ENCODE assay signal across 1 cellular context in the genomic region with DNA sequence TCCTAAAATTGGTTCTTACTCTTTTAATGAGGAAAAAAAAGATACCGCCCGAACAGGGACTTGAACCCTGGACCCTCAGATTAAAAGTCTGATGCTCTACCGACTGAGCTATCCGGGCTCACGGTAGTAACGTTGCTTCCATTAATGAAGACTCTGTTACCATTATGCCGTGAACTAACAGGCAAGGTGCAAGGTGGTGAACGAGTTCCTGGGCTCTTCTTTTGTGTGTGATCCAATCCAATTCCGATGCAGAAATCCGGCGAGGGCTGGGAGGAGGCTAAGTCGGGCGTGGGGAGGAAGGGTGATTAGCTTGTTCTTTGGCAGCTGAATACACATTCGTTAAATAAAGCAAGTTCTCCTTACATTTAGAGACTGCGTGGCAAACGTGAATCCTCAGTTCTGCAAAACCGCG.
TF ChIP-seq lines count a peak whose summit lies in the region.

No MANE protein-coding gene starts in this region.

TF ChIP-seq in HepG2, 621 proteins besides CTCF, POLR2A, EP300 and RAD21 (continues in another document):
- TF ChIP-seq, protein P1, sequence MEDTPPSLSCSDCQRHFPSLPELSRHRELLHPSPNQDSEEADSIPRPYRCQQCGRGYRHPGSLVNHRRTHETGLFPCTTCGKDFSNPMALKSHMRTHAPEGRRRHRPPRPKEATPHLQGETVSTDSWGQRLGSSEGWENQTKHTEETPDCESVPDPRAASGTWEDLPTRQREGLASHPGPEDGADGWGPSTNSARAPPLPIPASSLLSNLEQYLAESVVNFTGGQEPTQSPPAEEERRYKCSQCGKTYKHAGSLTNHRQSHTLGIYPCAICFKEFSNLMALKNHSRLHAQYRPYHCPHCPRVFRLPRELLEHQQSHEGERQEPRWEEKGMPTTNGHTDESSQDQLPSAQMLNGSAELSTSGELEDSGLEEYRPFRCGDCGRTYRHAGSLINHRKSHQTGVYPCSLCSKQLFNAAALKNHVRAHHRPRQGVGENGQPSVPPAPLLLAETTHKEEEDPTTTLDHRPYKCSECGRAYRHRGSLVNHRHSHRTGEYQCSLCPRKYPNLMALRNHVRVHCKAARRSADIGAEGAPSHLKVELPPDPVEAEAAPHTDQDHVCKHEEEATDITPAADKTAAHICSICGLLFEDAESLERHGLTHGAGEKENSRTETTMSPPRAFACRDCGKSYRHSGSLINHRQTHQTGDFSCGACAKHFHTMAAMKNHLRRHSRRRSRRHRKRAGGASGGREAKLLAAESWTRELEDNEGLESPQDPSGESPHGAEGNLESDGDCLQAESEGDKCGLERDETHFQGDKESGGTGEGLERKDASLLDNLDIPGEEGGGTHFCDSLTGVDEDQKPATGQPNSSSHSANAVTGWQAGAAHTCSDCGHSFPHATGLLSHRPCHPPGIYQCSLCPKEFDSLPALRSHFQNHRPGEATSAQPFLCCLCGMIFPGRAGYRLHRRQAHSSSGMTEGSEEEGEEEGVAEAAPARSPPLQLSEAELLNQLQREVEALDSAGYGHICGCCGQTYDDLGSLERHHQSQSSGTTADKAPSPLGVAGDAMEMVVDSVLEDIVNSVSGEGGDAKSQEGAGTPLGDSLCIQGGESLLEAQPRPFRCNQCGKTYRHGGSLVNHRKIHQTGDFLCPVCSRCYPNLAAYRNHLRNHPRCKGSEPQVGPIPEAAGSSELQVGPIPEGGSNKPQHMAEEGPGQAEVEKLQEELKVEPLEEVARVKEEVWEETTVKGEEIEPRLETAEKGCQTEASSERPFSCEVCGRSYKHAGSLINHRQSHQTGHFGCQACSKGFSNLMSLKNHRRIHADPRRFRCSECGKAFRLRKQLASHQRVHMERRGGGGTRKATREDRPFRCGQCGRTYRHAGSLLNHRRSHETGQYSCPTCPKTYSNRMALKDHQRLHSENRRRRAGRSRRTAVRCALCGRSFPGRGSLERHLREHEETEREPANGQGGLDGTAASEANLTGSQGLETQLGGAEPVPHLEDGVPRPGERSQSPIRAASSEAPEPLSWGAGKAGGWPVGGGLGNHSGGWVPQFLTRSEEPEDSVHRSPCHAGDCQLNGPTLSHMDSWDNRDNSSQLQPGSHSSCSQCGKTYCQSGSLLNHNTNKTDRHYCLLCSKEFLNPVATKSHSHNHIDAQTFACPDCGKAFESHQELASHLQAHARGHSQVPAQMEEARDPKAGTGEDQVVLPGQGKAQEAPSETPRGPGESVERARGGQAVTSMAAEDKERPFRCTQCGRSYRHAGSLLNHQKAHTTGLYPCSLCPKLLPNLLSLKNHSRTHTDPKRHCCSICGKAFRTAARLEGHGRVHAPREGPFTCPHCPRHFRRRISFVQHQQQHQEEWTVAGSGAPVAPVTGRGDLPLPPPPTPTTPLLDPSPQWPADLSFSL (CRISPR knock-in tag; IDR thresholded peaks at IDR 0.05): no peak
- TF ChIP-seq FOXC1 (CRISPR knock-in tag; IDR thresholded peaks at IDR 0.05; ENCODE audit: borderline replicate concordance) (0 out of 2 replicates have a peak, but pooled peaks have one; percentile 55), IRF1 (CRISPR knock-in tag; IDR thresholded peaks at IDR 0.05; ENCODE audit: low read depth) (no peak), ZFP36L1 (CRISPR knock-in tag; IDR thresholded peaks at IDR 0.05) (no peak), IKZF1 (IDR thresholded peaks at IDR 0.05) (no peak), MED1 (CRISPR knock-in tag; IDR thresholded peaks at IDR 0.05) (peak; percentile 41; the same call in 1 of the 2 replicates), DNMT3B (CRISPR knock-in tag; conservative IDR thresholded peaks at IDR 0.05) (peak; percentile 44), ZNF234 (CRISPR knock-in tag; conservative IDR thresholded peaks at IDR 0.05) (no peak), ZBTB44 (CRISPR knock-in tag; IDR thresholded peaks at IDR 0.05) (no peak), KLF16 (CRISPR knock-in tag; IDR thresholded peaks at IDR 0.05) (peak in 1 of 2 experiments; percentile 73; a peak in 2 of 4 replicates), AKAP8 (CRISPR knock-in tag; IDR thresholded peaks at IDR 0.05) (no peak), ZBTB40 (IDR thresholded peaks at IDR 0.05) (no peak; the same call in 1 of the 2 replicates), ZBTB40 (CRISPR knock-in tag; IDR thresholded peaks at IDR 0.05) (peak; percentile 24; the same call in 1 of the 2 replicates), KDM4B (CRISPR knock-in tag; IDR thresholded peaks at IDR 0.05) (no peak), SP1 (IDR thresholded peaks at IDR 0.05) (no peak), SP1 (CRISPR knock-in tag; IDR thresholded peaks at IDR 0.05) (peak; percentile 42; the same call in 1 of the 2 replicates), MAFK (conservative IDR thresholded peaks at IDR 0.05 in 1 of 2, IDR thresholded peaks at IDR 0.05 in 1 of 2; ENCODE audit: low read length in 2 of 2) (no peak), ZNF264 (CRISPR knock-in tag; IDR thresholded peaks at IDR 0.05) (no peak), SIX1 (CRISPR knock-in tag; IDR thresholded peaks at IDR 0.05; ENCODE audit: borderline replicate concordance) (no peak), ZBTB7B (CRISPR knock-in tag; IDR thresholded peaks at IDR 0.05) (peak; percentile 46; the same call in 1 of the 2 replicates), ZNF567 (CRISPR knock-in tag; IDR thresholded peaks at IDR 0.05; ENCODE audit: borderline replicate concordance) (no peak), NCOR1 (IDR thresholded peaks at IDR 0.05; ENCODE audit: borderline replicate concordance, low read length) (peak; percentile 92), MXD4 (CRISPR knock-in tag; IDR thresholded peaks at IDR 0.05) (no peak), YEATS4 (CRISPR knock-in tag; IDR thresholded peaks at IDR 0.05; ENCODE audit: borderline replicate concordance) (peak; percentile 23; the same call in 1 of the 2 replicates), MIER2 (CRISPR knock-in tag; IDR thresholded peaks at IDR 0.05) (peak; percentile 20; the same call in 1 of the 2 replicates), ZNF547 (CRISPR knock-in tag; IDR thresholded peaks at IDR 0.05) (no peak), ZMYM2 (CRISPR knock-in tag; IDR thresholded peaks at IDR 0.05) (peak; percentile 63)
- TF ChIP-seq, protein P2, sequence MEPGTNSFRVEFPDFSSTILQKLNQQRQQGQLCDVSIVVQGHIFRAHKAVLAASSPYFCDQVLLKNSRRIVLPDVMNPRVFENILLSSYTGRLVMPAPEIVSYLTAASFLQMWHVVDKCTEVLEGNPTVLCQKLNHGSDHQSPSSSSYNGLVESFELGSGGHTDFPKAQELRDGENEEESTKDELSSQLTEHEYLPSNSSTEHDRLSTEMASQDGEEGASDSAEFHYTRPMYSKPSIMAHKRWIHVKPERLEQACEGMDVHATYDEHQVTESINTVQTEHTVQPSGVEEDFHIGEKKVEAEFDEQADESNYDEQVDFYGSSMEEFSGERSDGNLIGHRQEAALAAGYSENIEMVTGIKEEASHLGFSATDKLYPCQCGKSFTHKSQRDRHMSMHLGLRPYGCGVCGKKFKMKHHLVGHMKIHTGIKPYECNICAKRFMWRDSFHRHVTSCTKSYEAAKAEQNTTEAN (CRISPR knock-in tag; conservative IDR thresholded peaks at IDR 0.05): no peak
- TF ChIP-seq, protein P3, sequence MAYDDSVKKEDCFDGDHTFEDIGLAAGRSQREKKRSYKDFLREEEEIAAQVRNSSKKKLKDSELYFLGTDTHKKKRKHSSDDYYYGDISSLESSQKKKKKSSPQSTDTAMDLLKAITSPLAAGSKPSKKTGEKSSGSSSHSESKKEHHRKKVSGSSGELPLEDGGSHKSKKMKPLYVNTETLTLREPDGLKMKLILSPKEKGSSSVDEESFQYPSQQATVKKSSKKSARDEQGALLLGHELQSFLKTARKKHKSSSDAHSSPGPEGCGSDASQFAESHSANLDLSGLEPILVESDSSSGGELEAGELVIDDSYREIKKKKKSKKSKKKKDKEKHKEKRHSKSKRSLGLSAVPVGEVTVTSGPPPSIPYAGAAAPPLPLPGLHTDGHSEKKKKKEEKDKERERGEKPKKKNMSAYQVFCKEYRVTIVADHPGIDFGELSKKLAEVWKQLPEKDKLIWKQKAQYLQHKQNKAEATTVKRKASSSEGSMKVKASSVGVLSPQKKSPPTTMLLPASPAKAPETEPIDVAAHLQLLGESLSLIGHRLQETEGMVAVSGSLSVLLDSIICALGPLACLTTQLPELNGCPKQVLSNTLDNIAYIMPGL (CRISPR knock-in tag; IDR thresholded peaks at IDR 0.05; ENCODE audit: borderline replicate concordance in 1 of 2, low read depth in 1 of 2): peak; percentile 95 to 99
- TF ChIP-seq, protein P4, sequence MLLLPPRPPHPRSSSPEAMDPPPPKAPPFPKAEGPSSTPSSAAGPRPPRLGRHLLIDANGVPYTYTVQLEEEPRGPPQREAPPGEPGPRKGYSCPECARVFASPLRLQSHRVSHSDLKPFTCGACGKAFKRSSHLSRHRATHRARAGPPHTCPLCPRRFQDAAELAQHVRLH (CRISPR knock-in tag; IDR thresholded peaks at IDR 0.05; ENCODE audit: borderline replicate concordance, low read depth): peak; percentile 89
